10 cellular contexts compared by ENCODE assay signal in the genomic region with DNA sequence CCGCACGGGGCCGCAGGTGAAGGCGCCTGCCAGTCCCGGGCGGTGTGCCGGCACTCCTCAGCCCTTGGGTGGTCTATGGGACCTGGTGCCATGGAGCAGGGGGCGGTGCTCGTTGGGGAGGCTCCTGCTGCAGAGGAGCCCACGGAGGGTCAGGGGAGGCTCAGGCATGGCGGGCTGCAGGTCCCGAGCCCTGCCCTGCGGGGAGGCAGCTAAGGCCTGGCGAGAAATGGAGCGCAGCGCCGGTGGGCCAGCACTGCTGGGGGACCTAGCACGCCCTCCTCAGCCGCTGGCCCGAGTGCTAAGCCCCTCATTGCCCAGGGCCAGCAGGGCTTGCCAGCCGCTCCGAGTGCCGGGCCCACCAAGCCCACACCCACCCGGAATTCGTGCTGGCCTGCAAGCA. TPM values are rescaled to one million over a fixed set of nuclear protein-coding genes. Genes with fewer than 3 reads are reported as not detected.
"Had no signal": no experiment of that assay in that cellular context is flagged by ENCODE, and none has a peak within 500 bp of the region (broad histone marks: within the 10 kb centered on the region; RNA-seq: fewer than 3 reads in every experiment).

No MANE protein-coding gene starts in this region.

- ATAC-seq: GM23338, HCT116 had no signal

- H3K27ac ChIP-seq: GM23248 had no signal

- H3K36me3 ChIP-seq: HAP-1 had no signal

- H3K9me3 ChIP-seq: HAP-1 had no signal

- DNase-seq: GM23248, GOT3, H7, H9, HCEC 1CT, HFFc6 had no signal

- H3K4me3 ChIP-seq: GM23248, GM23338, HAP-1 had no signal

RNA-seq across cellular contexts. Expression of gene AKR1E2, which starts 18.9 kb away (rescaled TPM):
- total RNA-seq: H4 had no signal
